24 cellular contexts compared by ENCODE assay signal in the genomic region with DNA sequence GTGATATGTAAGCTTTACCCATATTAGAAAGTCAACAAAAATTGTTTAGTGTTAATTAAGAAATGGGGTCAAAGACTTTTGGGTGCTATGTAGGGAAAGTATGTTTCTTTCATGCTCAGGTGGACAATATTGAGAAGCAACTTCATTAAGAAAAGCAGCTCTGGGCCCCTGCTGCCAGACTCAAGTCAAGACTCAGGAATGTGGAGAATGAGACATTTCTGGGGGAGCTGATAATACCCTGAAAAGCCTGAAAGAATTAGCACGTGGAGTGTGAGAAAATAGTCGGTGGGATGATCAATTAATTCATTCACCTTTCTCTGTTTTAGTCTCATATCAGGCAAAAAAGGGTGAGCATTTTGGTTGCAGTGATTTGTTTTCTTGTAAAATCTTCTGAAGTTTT.
"Had no signal": no experiment of that assay in that cellular context is flagged by ENCODE, and none has a peak within 500 bp of the region (broad histone marks: within the 10 kb centered on the region; RNA-seq: fewer than 3 reads in every experiment).

No MANE protein-coding gene starts in this region.

- FAIRE-seq: HepG2, RCC 7860 had no signal

- H3K4me1 ChIP-seq: SJSA1 had no signal

- H3K36me3 ChIP-seq: MG63, SJSA1 had no signal

- H3K27me3 ChIP-seq: MG63, SJSA1 had no signal

- H3K9me3 ChIP-seq: MG63, SJSA1 had no signal

- H3K4me3 ChIP-seq: MG63, SJSA1, SK-N-MC had no signal

- H3K27ac ChIP-seq: SJSA1, SK-N-MC had no signal

- DNase-seq: IMR-90, Karpas-422, KG1, MG63, NCI-H1092 treated with DMSO at 0.1 percent for 48 hours, NCI-H1417, NCI-H1436 treated with DMSO at 0.1 percent for 48 hours, NCI-H1694, NCI-H187 treated with DMSO at 0.1 percent for 48 hours, NCI-H2081, NCI-H2107, NCI-H226, NCI-H446, NCI-H510A, NCI-H524 treated with DMSO at 0.1 percent for 48 hours, NCI-H69, NCI-H774, Right ventricle myocardium superior, RPMI8226, SIG-M5 had no signal
